Comparison of ENCODE assay signal across 9 cellular contexts in the genomic region with DNA sequence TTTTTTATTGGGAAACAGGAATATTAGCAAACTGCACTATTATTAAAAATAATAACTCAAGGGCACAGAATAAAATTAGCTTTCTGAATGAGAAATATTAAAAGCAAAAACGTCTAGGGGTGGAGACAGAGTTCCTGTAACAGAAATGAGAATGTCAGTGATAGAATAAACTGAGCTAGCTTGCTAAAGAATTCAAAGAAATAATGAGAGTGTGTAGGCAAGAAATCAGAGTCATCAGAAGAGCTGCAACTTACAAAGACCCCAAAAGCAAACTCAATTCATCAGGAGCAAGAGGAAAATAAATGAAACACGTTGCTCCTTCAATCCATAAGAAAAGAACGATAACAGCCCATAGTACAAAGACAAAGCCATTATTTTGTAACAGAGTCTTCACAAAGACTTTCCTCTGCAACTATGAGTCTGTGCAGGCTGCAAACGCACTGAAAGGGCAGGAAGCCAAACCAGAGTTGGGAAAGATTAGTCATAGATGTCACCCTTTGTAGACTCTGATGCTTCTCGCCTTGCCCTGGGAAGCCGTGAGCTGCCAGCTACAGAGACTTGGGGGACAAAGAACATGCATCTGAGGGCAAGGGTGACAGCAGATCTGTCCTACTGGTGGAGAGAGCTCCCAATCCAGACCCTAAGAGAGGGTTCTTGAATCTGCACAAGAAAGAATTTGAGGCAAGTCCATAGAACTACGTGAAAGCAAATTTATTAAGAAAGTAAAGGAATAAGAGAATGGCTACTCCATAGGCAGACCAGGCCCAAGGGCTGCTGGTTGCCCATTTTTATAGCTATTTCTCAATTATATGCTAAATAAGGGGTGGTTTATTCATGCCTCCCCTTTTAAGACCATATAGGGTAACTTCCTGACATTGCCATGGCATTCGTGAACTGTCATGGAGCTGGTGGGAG. TPM values are rescaled to one million over a fixed set of nuclear protein-coding genes. Genes with fewer than 3 reads are reported as not detected.
DNase-seq lines count a peak whose midpoint lies in the region; ATAC-seq, FAIRE-seq and TF ChIP-seq lines count a peak whose summit lies in the region.
"Had no signal": no experiment of that assay in that cellular context is flagged by ENCODE, and none has a peak within 500 bp of the region (broad histone marks: within the 10 kb centered on the region; RNA-seq: fewer than 3 reads in every experiment).

No MANE protein-coding gene starts in this region.

- H3K36me3 ChIP-seq in bronchial epithelial cell (ENCODE audit: control insufficient read depth, insufficient read depth, low read length) = no peaks in the 10 kb centered on the region
- H3K36me3 ChIP-seq in H7 (replicated peaks; ENCODE audit: control insufficient read depth, insufficient read depth, low read length) = no peaks in the 10 kb centered on the region

- peaks cover 1 to 4% of the 10 kb centered on the region in 2 donors for H3K9me3 Mint-ChIP-seq in activated T-cell treated with anti-CD3 and anti-CD28 coated beads, Interleukin-2, amount 50 U/mL, for 72 hours

- H3K4me1 Mint-ChIP-seq in activated T-cell treated with anti-CD3 and anti-CD28 coated beads, Interleukin-2, amount 50 U/mL, for 72 hours (ENCODE audit: low read depth) = peaks cover 6% of the 10 kb centered on the region
- H3K4me1 Mint-ChIP-seq: CD8-positive, alpha-beta memory T cell had no signal

- peaks cover 22% of the 10 kb centered on the region for H3K27me3 Mint-ChIP-seq in activated T-cell treated with anti-CD3 and anti-CD28 coated beads, Interleukin-2, amount 50 U/mL, for 72 hours (ENCODE audit: low read depth)

- no peak overlapping the region for H3K27ac Mint-ChIP-seq in activated T-cell treated with anti-CD3 and anti-CD28 coated beads, Interleukin-2, amount 50 U/mL, for 72 hours
- H3K27ac Mint-ChIP-seq: CD8-positive, alpha-beta memory T cell had no signal

- H3K4me3 ChIP-seq in bronchial epithelial cell (ENCODE audit: low read depth, low read length) (no peak overlapping the region), H7 (ENCODE audit: insufficient read depth, low read depth, low read length) (no peak overlapping the region)

- peak; percentile 53 to 76 for ATAC-seq in activated T-cell treated with anti-CD3 and anti-CD28 coated beads, Interleukin-2, amount 50 U/mL, for 72 hours (replicated peaks in 1 of 2)
- no peak for ATAC-seq in HG03342 (IDR thresholded peaks at IDR 0.05; ENCODE audit: unreplicated experiment)

- peak; percentile 36 for FAIRE-seq in bronchial epithelial cell (lab: Jason Lieb, UNC)
- no peak for FAIRE-seq in urothelium cell line (lab: Jason Lieb, UNC)

- H3K4me3 Mint-ChIP-seq in activated T-cell treated with anti-CD3 and anti-CD28 coated beads, Interleukin-2, amount 50 U/mL, for 72 hours = no peak overlapping the region
- H3K4me3 Mint-ChIP-seq: CD8-positive, alpha-beta memory T cell had no signal

- peaks cover 2 to 6% of the 10 kb centered on the region in 2 donors for H3K36me3 Mint-ChIP-seq in activated T-cell treated with anti-CD3 and anti-CD28 coated beads, Interleukin-2, amount 50 U/mL, for 72 hours (ENCODE audit: insufficient read depth in 2 of 2)
- H3K36me3 Mint-ChIP-seq: CD8-positive, alpha-beta memory T cell had no signal

- H3K27me3 ChIP-seq in bronchial epithelial cell (ENCODE audit: control insufficient read depth, insufficient read depth, low read length) (no peaks in the 10 kb centered on the region), H7 (ENCODE audit: control insufficient read depth, insufficient read depth, low read length) (no peaks in the 10 kb centered on the region)

- no peak for TF ChIP-seq CTCF in bronchial epithelial cell (IDR thresholded peaks at IDR 0.05; ENCODE audit: insufficient read depth, low read length, severe bottlenecking)

- peak; percentile 16 to 47 for DNase-seq in activated T-cell treated with anti-CD3 and anti-CD28 coated beads, Interleukin-2, amount 50 U/mL, for 72 hours
- DNase-seq in activated T-cell treated with anti-CD3 and anti-CD28 coated beads, Interleukin-2, amount 50 U/mL, for 1 hour = no peak
- DNase-seq in bronchial epithelial cell (ENCODE audit: low read depth) (peak; percentile 92), medulla oblongata (ENCODE audit: extremely low spot score) (peak; percentile 5), urothelium cell line (ENCODE audit: low spot score) (peak; percentile 84), H7 (no peak), NCI-H2081 treated with DMSO at 0.1 percent for 48 hours (lab: John Stamatoyannopoulos, UW) (no peak)
- DNase-seq: CD8-positive, alpha-beta memory T cell had no signal

RNA-seq across cellular contexts. Expression of a gene that starts 40.8 kb away (rescaled TPM):
- total RNA-seq in activated T-cell treated with anti-CD3 and anti-CD28 coated beads, Interleukin-2, amount 50 U/mL, for 72 hours = not detected
- under 0.01 and 0.26 TPM in 2 replicates for total RNA-seq in bronchial epithelial cell
- 8.2 and 13.2 TPM in 2 replicates for total RNA-seq in H7 (2014; rRNA removed; shearing (Covaris generic))
- total RNA-seq: CD8-positive, alpha-beta memory T cell had no signal

Comparison
In these comparisons a context has a peak if more than half of its experiments do, and no peak if none do; other contexts are left out.
1. DNase-seq: peak in activated T-cell treated with anti-CD3 and anti-CD28 coated beads, Interleukin-2, amount 50 U/mL, for 72 hours (2 of 2), bronchial epithelial cell (single experiment), medulla oblongata (single experiment) and urothelium cell line (single experiment); none in activated T-cell treated with anti-CD3 and anti-CD28 coated beads, Interleukin-2, amount 50 U/mL, for 1 hour (single experiment), H7 (single experiment) and NCI-H2081 treated with DMSO at 0.1 percent for 48 hours (single experiment).